Comparison of ENCODE assay signal across 19 cellular contexts in genomic region chr6:36936824-36937223, GRCh38. TPM values are rescaled to one million over a fixed set of nuclear protein-coding genes. Genes with fewer than 3 reads are reported as not detected.
DNase-seq lines count a peak whose midpoint lies in the region; ATAC-seq, FAIRE-seq and TF ChIP-seq lines count a peak whose summit lies in the region.
"Had no signal": no experiment of that assay in that cellular context is flagged by ENCODE, and none has a peak within 500 bp of the region (broad histone marks: within the 10 kb centered on the region; RNA-seq: fewer than 3 reads in every experiment).

No MANE protein-coding gene starts in this region.

- no peaks in the 10 kb centered on the region for H4K20me1 ChIP-seq in K562 (replicated peaks; ENCODE audit: control insufficient read depth, insufficient read depth, low read length)
- H4K20me1 ChIP-seq: BLaER1 treated with 17β-estradiol and CSF1 and Interleukin-3, amounts not matched to agents 10 nM and 100 nM had no signal

- H3K18ac ChIP-seq in mesenchymal stem cell (ENCODE audit: low read depth in 1 of 2, low read length in 2 of 2) = no peak overlapping the region

- no peak for TF ChIP-seq CTCF in K562 (IDR thresholded peaks at IDR 0.05 in 2 of 3, conservative IDR thresholded peaks at IDR 0.05 in 1 of 3; ENCODE audit: insufficient read depth in 2 of 3, low read depth in 1 of 3, low read length in 3 of 3)
- TF ChIP-seq CTCF in coronary artery (IDR thresholded peaks at IDR 0.05) = no peak

- no peaks in the 10 kb centered on the region for H3K79me2 ChIP-seq in K562 (ENCODE audit: control insufficient read depth, insufficient read depth, low read length)

- no peaks in the 10 kb centered on the region for H3K79me1 ChIP-seq in mesenchymal stem cell (replicated peaks; ENCODE audit: low read length, poor library complexity, severe bottlenecking)

- ATAC-seq in Right ventricle myocardium inferior (no peak), K562 (peak; percentile 68)
- no peak for ATAC-seq in activated T-cell treated with anti-CD3 and anti-CD28 coated beads, Interleukin-2, amount 50 U/mL, for 72 hours (replicated peaks in 1 of 2)

- H3K9ac ChIP-seq in K562 (ENCODE audit: insufficient read depth in 1 of 2, low read depth in 2 of 2, low read length in 2 of 2) (peak overlapping the region in 1 of 2 experiments; percentile 56; a peak in 1 of 4 replicates), mesenchymal stem cell (ENCODE audit: low read length) (no peak overlapping the region)
- H3K9ac ChIP-seq: BLaER1 treated with 17β-estradiol and CSF1 and Interleukin-3, amounts not matched to agents 10 nM and 100 nM had no signal

- H3K36me3 Mint-ChIP-seq in activated T-cell treated with anti-CD3 and anti-CD28 coated beads, Interleukin-2, amount 50 U/mL, for 72 hours (ENCODE audit: insufficient read depth in 2 of 2) = no peaks in the 10 kb centered on the region

- H3K27me3 Mint-ChIP-seq in activated T-cell treated with anti-CD3 and anti-CD28 coated beads, Interleukin-2, amount 50 U/mL, for 72 hours (ENCODE audit: low read depth) = no peaks in the 10 kb centered on the region

- H3K4me3 Mint-ChIP-seq in activated T-cell treated with anti-CD3 and anti-CD28 coated beads, Interleukin-2, amount 50 U/mL, for 72 hours = no peak overlapping the region
- H3K4me3 Mint-ChIP-seq: B cell; CD8-positive, alpha-beta memory T cell had no signal

- H3K27me3 ChIP-seq in K562 (ENCODE audit: control insufficient read depth in 2 of 2, insufficient read depth in 2 of 2, low read length in 2 of 2) (peaks cover 22 to 45% of the 10 kb centered on the region in 2 experiments), mesenchymal stem cell (ENCODE audit: control insufficient read depth in 1 of 2, insufficient read depth in 1 of 2, low read length in 2 of 2) (peaks cover 0 to 2% of the 10 kb centered on the region in 2 experiments)
- H3K27me3 ChIP-seq: BLaER1 treated with 17β-estradiol and CSF1 and Interleukin-3, amounts not matched to agents 10 nM and 100 nM had no signal

- H2BK15ac ChIP-seq in mesenchymal stem cell (ENCODE audit: low read depth, poor library complexity, severe bottlenecking) = no peak overlapping the region

- no peaks in the 10 kb centered on the region for H3K4me1 Mint-ChIP-seq in activated T-cell treated with anti-CD3 and anti-CD28 coated beads, Interleukin-2, amount 50 U/mL, for 72 hours (ENCODE audit: low read depth)
- H3K4me1 Mint-ChIP-seq: B cell; CD8-positive, alpha-beta memory T cell had no signal

- no peaks in the 10 kb centered on the region for H3K9me1 ChIP-seq in K562 (ENCODE audit: control insufficient read depth, insufficient read depth, low read length)

- H3K9me3 ChIP-seq in K562 (replicated peaks; ENCODE audit: control insufficient read depth, insufficient read depth, low read depth, low read length) (no peaks in the 10 kb centered on the region), mesenchymal stem cell (ENCODE audit: control insufficient read depth, low read length) (no peaks in the 10 kb centered on the region)
- H3K9me3 ChIP-seq: HAP-1 had no signal

- FAIRE-seq in K562 (lab: Jason Lieb, UNC) = peak; percentile 64
- FAIRE-seq: G401.6, GM12891, GM19239 had no signal

- H2BK5ac ChIP-seq in mesenchymal stem cell (ENCODE audit: low read depth, low read length, poor library complexity, severe bottlenecking) = no peak overlapping the region

- H3K27ac ChIP-seq in K562 (ENCODE audit: extremely low read depth, low read depth, low read length) (no peak overlapping the region), mesenchymal stem cell (ENCODE audit: low read length, poor library complexity, severe bottlenecking) (no peak overlapping the region), coronary artery (no peak overlapping the region)
- H3K27ac ChIP-seq: BLaER1 treated with 17β-estradiol and CSF1 and Interleukin-3, amounts not matched to agents 10 nM and 100 nM had no signal

- H3K9me3 Mint-ChIP-seq in activated T-cell treated with anti-CD3 and anti-CD28 coated beads, Interleukin-2, amount 50 U/mL, for 72 hours = no peaks in the 10 kb centered on the region

- no peaks in the 10 kb centered on the region; a peak in 1 of 5 replicates for H3K4me1 ChIP-seq in K562 (replicated peaks in 1 of 2; ENCODE audit: control insufficient read depth in 2 of 2, insufficient read depth in 2 of 2, low read length in 2 of 2)
- H3K4me1 ChIP-seq in mesenchymal stem cell (ENCODE audit: control insufficient read depth, insufficient read depth, low read depth, low read length) = peaks cover 16% of the 10 kb centered on the region
- H3K4me1 ChIP-seq: HAP-1 had no signal

- H4K8ac ChIP-seq in mesenchymal stem cell (ENCODE audit: low read length) = no peak overlapping the region

- intact Hi-C loops in cardiac septum (cut with DNase I) (no loop called here), Right ventricle myocardium inferior (cut with DNase I) (loop anchor here (1.0 kb wide), 1 partner anchor 8 kb away; no protein-coding TSS in a partner anchor), K562 (cut with micrococcal nuclease) (no loop called here)

- no peak for TF ChIP-seq POLR2A in K562 (conservative IDR thresholded peaks at IDR 0.05)

- peak overlapping the region; percentile 42 for H2AK5ac ChIP-seq in mesenchymal stem cell (ENCODE audit: low read length, severe bottlenecking)

- no peak overlapping the region for H4K91ac ChIP-seq in mesenchymal stem cell (ENCODE audit: low read length)

- H3K36me3 ChIP-seq in K562 (ENCODE audit: control insufficient read depth, insufficient read depth, low read length) = no peaks in the 10 kb centered on the region
- H3K36me3 ChIP-seq in mesenchymal stem cell (ENCODE audit: control insufficient read depth in 1 of 2, insufficient read depth in 2 of 2, low read depth in 1 of 2, low read length in 2 of 2) = no peaks in the 10 kb centered on the region
- H3K36me3 ChIP-seq: BLaER1 treated with 17β-estradiol and CSF1 and Interleukin-3, amounts not matched to agents 10 nM and 100 nM; HAP-1 had no signal

- no peak overlapping the region for H2BK120ac ChIP-seq in mesenchymal stem cell (ENCODE audit: low read depth, low read length)

- no peak overlapping the region for H3K4ac ChIP-seq in mesenchymal stem cell (ENCODE audit: low read depth in 1 of 2, low read length in 2 of 2)

- BruUV-seq in K562 (replicated peaks; lab: Mats Ljungman, UMichigan) = no TSS peak

- POLR2A ChIA-PET in K562 (lab: Yijun Ruan, JAX) = interaction anchor here (0.6 to 2.4 kb wide), 6 partner anchors 10 to 533 kb away, joined by 3 to 10 read pairs (median 4); partner anchors contain the start of gene PI16

- WGBS in K562 (ENCODE audit: insufficient coverage, low coverage, missing lambda C conversion rate) = 41% methylated on average over 5 of the region's 5 CpGs
- WGBS in mesenchymal stem cell = 95% methylated on average over 5 of the region's 5 CpGs

- H3K4me3 ChIP-seq in K562 = no peak overlapping the region
- no peak overlapping the region for H3K4me3 ChIP-seq in mesenchymal stem cell (ENCODE audit: insufficient read depth in 1 of 2, low read depth in 1 of 2, low read length in 2 of 2)
- H3K4me3 ChIP-seq in coronary artery = no peak overlapping the region
- H3K4me3 ChIP-seq: BLaER1 treated with 17β-estradiol and CSF1 and Interleukin-3, amounts not matched to agents 10 nM and 100 nM; HAP-1 had no signal

- no peak for TF ChIP-seq RAD21 in K562 (CRISPR knock-in tag; conservative IDR thresholded peaks at IDR 0.05 in 1 of 2, IDR thresholded peaks at IDR 0.05 in 1 of 2)

- H3K4me2 ChIP-seq in K562 (ENCODE audit: insufficient read depth, low read length) (no peak overlapping the region), mesenchymal stem cell (ENCODE audit: low read length, poor library complexity, severe bottlenecking) (no peak overlapping the region)
- H3K4me2 ChIP-seq: BLaER1 treated with 17β-estradiol and CSF1 and Interleukin-3, amounts not matched to agents 10 nM and 100 nM had no signal

- no peak overlapping the region for H3K27ac Mint-ChIP-seq in activated T-cell treated with anti-CD3 and anti-CD28 coated beads, Interleukin-2, amount 50 U/mL, for 72 hours
- H3K27ac Mint-ChIP-seq: B cell had no signal

- no peak overlapping the region for H3K14ac ChIP-seq in mesenchymal stem cell (ENCODE audit: low read length in 2 of 2)

- in situ Hi-C loops in K562 (cut with MboI) = no loop called here

- CTCF ChIA-PET in K562 (lab: Yijun Ruan, JAX; ENCODE audit: low intra/inter-chr PET ratio) = no interaction called here

- H2AFZ ChIP-seq in K562 (ENCODE audit: low read depth, low read length) = no peak overlapping the region
- no peak overlapping the region for H2AFZ ChIP-seq in mesenchymal stem cell (ENCODE audit: low read depth, low read length)

- DNase-seq in cardiac septum (ENCODE audit: low spot score) (peak; percentile 7), Right ventricle myocardium inferior (ENCODE audit: missing footprints) (no peak), K562 (ENCODE audit: extremely low read depth in 1 of 4, low spot score in 3 of 4) (peak in 2 of 4 experiments; percentile 38 to 61), mesenchymal stem cell (no peak), coronary artery (ENCODE audit: low spot score) (no peak)
- no peak for DNase-seq in stimulated activated CD4-positive, alpha-beta T cell treated with anti-CD3 and anti-CD28 coated beads, Interleukin-4, amount 100 ng/mL, for 24 hours
- DNase-seq in activated T-cell treated with anti-CD3 and anti-CD28 coated beads, Interleukin-2, amount 50 U/mL, for 72 hours = no peak
- DNase-seq: CD8-positive, alpha-beta memory T cell; COR-L47; DMS 273 treated with DMSO at 0.1 percent for 48 hours; DMS53 had no signal

- TF ChIP-seq EP300 in K562 (IDR thresholded peaks at IDR 0.05; ENCODE audit: low read length) = no peak

- no peak overlapping the region for H3K23ac ChIP-seq in mesenchymal stem cell (ENCODE audit: low read length in 2 of 2)

- H2BK12ac ChIP-seq in mesenchymal stem cell (ENCODE audit: low read length in 2 of 2) = no peak overlapping the region

RNA-seq across cellular contexts. Expression of gene PI16, which starts 17.7 kb away (rescaled TPM):
- total RNA-seq in cardiac septum (11.9 TPM), Right ventricle myocardium inferior (15.1 TPM), K562 (2014; rRNA removed) (0.12 and 0.18 TPM in 2 replicates), K562 (2014; rRNA removed; fragmentation: Illumina TruSeq; extraction: Trizol) (not detected in 2 replicates), K562 (2015; rRNA removed; fragmentation: Illumina TruSeq; extraction: Trizol) (not detected in 2 replicates), K562 (2021) (0.18 TPM in 1 of 2 replicates, not detected in the other)
- 0.42 TPM in 1 of 2 replicates, not detected in the other for total RNA-seq in K562 (2011; cell fraction: chromatin; rRNA removed; ENCODE audit: low replicate concordance)
- 0.33 TPM in 1 of 2 replicates, not detected in the other for total RNA-seq in K562 (2011; cell fraction: nucleolus; rRNA removed)
- total RNA-seq in K562 (2011; cell fraction: nucleoplasm; rRNA removed) = 0.15 and 0.84 TPM in 2 replicates
- polyA plus RNA-seq in K562 (2011; rRNA removed) (0.06 TPM in 1 of 2 replicates, not detected in the other), K562 (2014; fragmentation: Illumina TruSeq; extraction: Trizol) (0.08 TPM in 1 of 2 replicates, not detected in the other), K562 (2014; fragmentation: Nextera tagmentation; extraction: Ambion mirVana) (not detected), K562 (2014; rRNA removed) (0.54 TPM in 1 of 2 replicates, not detected in the other)
- not detected in 2 replicates for polyA plus RNA-seq in K562 (2011; cell fraction: cytosol; rRNA removed)
- polyA plus RNA-seq in K562 (2011; cell fraction: nucleus; rRNA removed) = 0.06 and 0.13 TPM in 2 replicates
- polyA plus RNA-seq in K562 (2012) = 0.10 and 0.64 TPM in 2 replicates
- not detected in 2 replicates for polyA minus RNA-seq in K562 (2011; rRNA and poly(A)+ RNA removed)
- not detected in 2 replicates for polyA minus RNA-seq in K562 (2011; cell fraction: cytosol; rRNA and poly(A)+ RNA removed)
- 0.33 TPM in 1 of 2 replicates, not detected in the other for polyA minus RNA-seq in K562 (2011; cell fraction: nucleus; rRNA and poly(A)+ RNA removed)
- polyA plus RNA-seq in mesenchymal stem cell (2013, experiment 1 of 2) = not detected
- polyA plus RNA-seq in mesenchymal stem cell (2013, experiment 2 of 2) = not detected
- 1 to 10 TPM in 1 of 2 donors, under 1 TPM in 1; 0.14 to 4.2 TPM for total RNA-seq in activated T-cell treated with anti-CD3 and anti-CD28 coated beads, Interleukin-2, amount 50 U/mL, for 72 hours
- total RNA-seq: H4, HT-29 had no signal

RNA-seq across cellular contexts. Expression of gene MTCH1, which starts 49.2 kb away (rescaled TPM):
- total RNA-seq in cardiac septum (139 TPM), Right ventricle myocardium inferior (220 TPM), K562 (2014; rRNA removed) (118 and 148 TPM in 2 replicates), K562 (2014; rRNA removed; fragmentation: Illumina TruSeq; extraction: Trizol) (98.3 and 112 TPM in 2 replicates), K562 (2015; rRNA removed; fragmentation: Illumina TruSeq; extraction: Trizol) (114 and 122 TPM in 2 replicates), K562 (2021) (153 and 161 TPM in 2 replicates)
- 102 and 218 TPM in 2 replicates for total RNA-seq in K562 (2011; cell fraction: chromatin; rRNA removed; ENCODE audit: low replicate concordance)
- 162 and 195 TPM in 2 replicates for total RNA-seq in K562 (2011; cell fraction: nucleolus; rRNA removed)
- total RNA-seq in K562 (2011; cell fraction: nucleoplasm; rRNA removed) = 126 and 134 TPM in 2 replicates
- polyA plus RNA-seq in K562 (2011; rRNA removed) (135 and 137 TPM in 2 replicates), K562 (2014; fragmentation: Illumina TruSeq; extraction: Trizol) (125 and 128 TPM in 2 replicates), K562 (2014; fragmentation: Nextera tagmentation; extraction: Ambion mirVana) (10 to 100 TPM in 1 of 2 experiments, 1 to 10 TPM in 1; 7.9 to 14.1 TPM), K562 (2014; rRNA removed) (102 and 116 TPM in 2 replicates)
- 156 and 157 TPM in 2 replicates for polyA plus RNA-seq in K562 (2011; cell fraction: cytosol; rRNA removed)
- polyA plus RNA-seq in K562 (2011; cell fraction: nucleus; rRNA removed) = 338 and 345 TPM in 2 replicates
- 148 and 189 TPM in 2 replicates for polyA plus RNA-seq in K562 (2012)
- polyA minus RNA-seq in K562 (2011; rRNA and poly(A)+ RNA removed) = 101 and 125 TPM in 2 replicates
- 65.4 and 66.7 TPM in 2 replicates for polyA minus RNA-seq in K562 (2011; cell fraction: cytosol; rRNA and poly(A)+ RNA removed)
- 139 and 166 TPM in 2 replicates for polyA minus RNA-seq in K562 (2011; cell fraction: nucleus; rRNA and poly(A)+ RNA removed)
- 154 TPM for polyA plus RNA-seq in mesenchymal stem cell (2013, experiment 1 of 2)
- polyA plus RNA-seq in mesenchymal stem cell (2013, experiment 2 of 2) = 157 TPM
- total RNA-seq in activated T-cell treated with anti-CD3 and anti-CD28 coated beads, Interleukin-2, amount 50 U/mL, for 72 hours = 100 to 1,000 TPM; 116 to 149 TPM

RNA-seq across cellular contexts. Expression of gene C6orf89, which starts 51.1 kb away (rescaled TPM):
- 49.2 TPM for total RNA-seq in cardiac septum
- 79.4 TPM for total RNA-seq in Right ventricle myocardium inferior
- 94.9 and 122 TPM in 2 replicates for total RNA-seq in K562 (2011; cell fraction: chromatin; rRNA removed; ENCODE audit: low replicate concordance)
- 56.4 and 60.3 TPM in 2 replicates for total RNA-seq in K562 (2011; cell fraction: nucleolus; rRNA removed)
- total RNA-seq in K562 (2011; cell fraction: nucleoplasm; rRNA removed) = 122 and 177 TPM in 2 replicates
- total RNA-seq in K562 (2014; rRNA removed) = 47.2 and 63.5 TPM in 2 replicates
- total RNA-seq in K562 (2014; rRNA removed; fragmentation: Illumina TruSeq; extraction: Trizol) = 81.6 and 89.0 TPM in 2 replicates
- 56.9 and 58.5 TPM in 2 replicates for total RNA-seq in K562 (2015; rRNA removed; fragmentation: Illumina TruSeq; extraction: Trizol)
- 74.8 and 80.1 TPM in 2 replicates for total RNA-seq in K562 (2021)
- 92.9 and 95.9 TPM in 2 replicates for polyA plus RNA-seq in K562 (2011; rRNA removed)
- 47.9 and 60.0 TPM in 2 replicates for polyA plus RNA-seq in K562 (2011; cell fraction: cytosol; rRNA removed)
- polyA plus RNA-seq in K562 (2011; cell fraction: nucleus; rRNA removed) = 59.9 and 67.0 TPM in 2 replicates
- 71.0 and 74.5 TPM in 2 replicates for polyA plus RNA-seq in K562 (2012)
- 96.1 and 111 TPM in 2 replicates for polyA plus RNA-seq in K562 (2014; fragmentation: Illumina TruSeq; extraction: Trizol)
- polyA plus RNA-seq in K562 (2014; fragmentation: Nextera tagmentation; extraction: Ambion mirVana) = 10 to 100 TPM; 35.2 to 41.9 TPM
- 46.7 and 67.6 TPM in 2 replicates for polyA plus RNA-seq in K562 (2014; rRNA removed)
- 51.7 and 54.4 TPM in 2 replicates for polyA minus RNA-seq in K562 (2011; rRNA and poly(A)+ RNA removed)
- 23.9 and 29.3 TPM in 2 replicates for polyA minus RNA-seq in K562 (2011; cell fraction: cytosol; rRNA and poly(A)+ RNA removed)
- polyA minus RNA-seq in K562 (2011; cell fraction: nucleus; rRNA and poly(A)+ RNA removed) = 9.6 and 22.3 TPM in 2 replicates
- polyA plus RNA-seq in mesenchymal stem cell (2013, experiment 1 of 2) = 42.2 TPM
- polyA plus RNA-seq in mesenchymal stem cell (2013, experiment 2 of 2) = 44.0 TPM
- 10 to 100 TPM; 53.1 to 54.6 TPM for total RNA-seq in activated T-cell treated with anti-CD3 and anti-CD28 coated beads, Interleukin-2, amount 50 U/mL, for 72 hours
